In genomic region chr12:79451365-79451764, GRCh38 we compare ENCODE assay signal across 15 cellular contexts.
DNase-seq lines count a peak whose midpoint lies in the region; ATAC-seq and TF ChIP-seq lines count a peak whose summit lies in the region.
"Had no signal": no experiment of that assay in that cellular context is flagged by ENCODE, and none has a peak within 500 bp of the region (broad histone marks: within the 10 kb centered on the region; RNA-seq: fewer than 3 reads in every experiment).

No MANE protein-coding gene starts in this region.

- intact Hi-C loops in A673 (cut with micrococcal nuclease; ENCODE audit: unreplicated experiment), result no loop called here
- intact Hi-C loops in PC-3 (cut with micrococcal nuclease), result loop anchor here (1.0 kb wide), 1 partner anchor 31 kb away; no protein-coding TSS in a partner anchor
- intact Hi-C loops in body of pancreas (cut with DNase I), result no loop called here

- H3K27ac ChIP-seq in A673 (ENCODE audit: low read depth, low read length, poor library complexity, severe bottlenecking) (peak overlapping the region; percentile 28), PC-3 (ENCODE audit: low read length) (peak overlapping the region; percentile 86), parathyroid adenoma (peak overlapping the region; percentile 86), body of pancreas (no peak overlapping the region)

- no peaks in the 10 kb centered on the region for H3K9me2 ChIP-seq in PC-3 (replicated peaks; ENCODE audit: low read length)

- CTCF ChIA-PET in A673 (lab: Charles Lee) (no interaction called here), PC-3 (lab: Charles Lee) (interaction anchor here (0.6 kb wide), 1 partner anchor 32 kb away, joined by 3 read pairs; no protein-coding TSS in a partner anchor)

- ATAC-seq in PC-3, result peak; percentile 16; the same call in 1 of the 2 replicates
- no peak for ATAC-seq in left lobe of liver
- ATAC-seq in body of pancreas, result no peak
- no peak for ATAC-seq in GM18861 (IDR thresholded peaks at IDR 0.05; ENCODE audit: unreplicated experiment)
- ATAC-seq: activated CD8-positive, alpha-beta memory T cell treated with anti-CD3 and anti-CD28 coated beads, Interleukin-2, amount 10 ng/mL, durations not matched to agents 7 days and 5 days had no signal

- TF ChIP-seq CTCF in A673 (conservative IDR thresholded peaks at IDR 0.05; ENCODE audit: low read depth, low read length) (no peak), PC-3 (conservative IDR thresholded peaks at IDR 0.05; ENCODE audit: low read depth, low read length) (no peak), parathyroid adenoma (IDR thresholded peaks at IDR 0.05) (no peak), body of pancreas (IDR thresholded peaks at IDR 0.05) (no peak)

- BruUV-seq in A673 (replicated peaks; lab: Mats Ljungman, UMichigan), result TSS peak; percentile 22
- no TSS peak for BruUV-seq in PC-3 (replicated peaks; lab: Mats Ljungman, UMichigan)

- H3K27me3 ChIP-seq in A673 (replicated peaks; ENCODE audit: insufficient read depth, low read depth, low read length, poor library complexity), result no peaks in the 10 kb centered on the region
- no peaks in the 10 kb centered on the region for H3K27me3 ChIP-seq in PC-3 (ENCODE audit: low read length)
- H3K27me3 ChIP-seq in parathyroid adenoma (ENCODE audit: control insufficient read depth, insufficient read depth, low read length), result no peaks in the 10 kb centered on the region
- H3K27me3 ChIP-seq in body of pancreas, result no peaks in the 10 kb centered on the region
- H3K27me3 ChIP-seq: tibial nerve had no signal

- H3K79me2 ChIP-seq in PC-3 (ENCODE audit: low read length) (no peaks in the 10 kb centered on the region), parathyroid adenoma (no peaks in the 10 kb centered on the region)

- POLR2A ChIA-PET in A673 (lab: Charles Lee; ENCODE audit: low non-redundant PET), result no interaction called here
- POLR2A ChIA-PET in PC-3 (lab: Charles Lee; ENCODE audit: unreplicated experiment), result no interaction called here

- H2AFZ ChIP-seq in PC-3 (ENCODE audit: low read length) (peak overlapping the region; percentile 48; the same call in 1 of the 2 replicates), parathyroid adenoma (peak overlapping the region; percentile 21)

- H3K4me2 ChIP-seq in PC-3 (ENCODE audit: low read length), result peak overlapping the region; percentile 63
- peak overlapping the region; percentile 3 for H3K4me2 ChIP-seq in parathyroid adenoma (ENCODE audit: low read length)

- DNase-seq in A673 (ENCODE audit: low spot score), result peak; percentile 16
- peak; percentile 21 for DNase-seq in PC-3
- DNase-seq in cerebellar cortex (ENCODE audit: low spot score), result peak; percentile 41
- no peak for DNase-seq in LoVo (ENCODE audit: low spot score)
- DNase-seq in left lobe of liver (ENCODE audit: low spot score), result no peak
- no peak for DNase-seq in body of pancreas
- DNase-seq: activated CD4-positive, CD25-positive, alpha-beta regulatory T cell; activated CD8-positive, alpha-beta memory T cell treated with anti-CD3 and anti-CD28 coated beads, Interleukin-2, amount 10 ng/mL, durations not matched to agents 7 days and 5 days; activated gamma-delta T cell treated with Interleukin-2 at 50 U/mL for 16 hours; CD4-positive, alpha-beta T cell; NCI-H1048; NCI-H82 had no signal

- no peaks in the 10 kb centered on the region for H4K20me1 ChIP-seq in PC-3 (ENCODE audit: low read length)

- no peak for TF ChIP-seq POLR2A in body of pancreas (IDR thresholded peaks at IDR 0.05)

- H3F3A ChIP-seq in PC-3 (ENCODE audit: low read length, unreplicated experiment), result no peaks in the 10 kb centered on the region

- peaks cover 22% of the 10 kb centered on the region for H3K36me3 ChIP-seq in A673 (ENCODE audit: insufficient read depth, low read length, poor library complexity, severe bottlenecking)
- no peaks in the 10 kb centered on the region for H3K36me3 ChIP-seq in PC-3 (ENCODE audit: low read depth, low read length)
- no peaks in the 10 kb centered on the region for H3K36me3 ChIP-seq in parathyroid adenoma (ENCODE audit: control insufficient read depth, insufficient read depth, low read length)
- no peaks in the 10 kb centered on the region for H3K36me3 ChIP-seq in body of pancreas (replicated peaks in 1 of 2; ENCODE audit: insufficient read depth in 1 of 2, low read depth in 2 of 2)
- H3K36me3 ChIP-seq: tibial nerve had no signal

- H3K9ac ChIP-seq in PC-3 (ENCODE audit: low read length), result peak overlapping the region; percentile 32; the same call in 1 of the 2 replicates
- no peak overlapping the region for H3K9ac ChIP-seq in parathyroid adenoma

- H3K4me3 ChIP-seq in A673 (ENCODE audit: low read depth, low read length, poor library complexity, severe bottlenecking) (no peak overlapping the region), PC-3 (ENCODE audit: low read length) (no peak overlapping the region), parathyroid adenoma (ENCODE audit: low read depth, low read length) (no peak overlapping the region), body of pancreas (no peak overlapping the region)
- H3K4me3 ChIP-seq: tibial nerve had no signal

- H3K9me3 ChIP-seq in A673 (ENCODE audit: low read depth, low read length, poor library complexity, severe bottlenecking) (no peaks in the 10 kb centered on the region), PC-3 (ENCODE audit: low read length) (no peaks in the 10 kb centered on the region), parathyroid adenoma (ENCODE audit: control insufficient read depth, low read length) (no peaks in the 10 kb centered on the region), body of pancreas (no peaks in the 10 kb centered on the region)
- H3K9me3 ChIP-seq: tibial nerve had no signal

- no peaks in the 10 kb centered on the region for H3K4me1 ChIP-seq in A673 (ENCODE audit: insufficient read depth, low read length, poor library complexity, severe bottlenecking)
- H3K4me1 ChIP-seq in PC-3 (ENCODE audit: insufficient read depth, low read length), result peaks cover 37% of the 10 kb centered on the region
- H3K4me1 ChIP-seq in parathyroid adenoma, result peaks cover 64% of the 10 kb centered on the region
- H3K4me1 ChIP-seq in body of pancreas, result no peaks in the 10 kb centered on the region

Comparison
In these comparisons a context has a peak if more than half of its experiments do, and no peak if none do; other contexts are left out.
1. DNase-seq: peak in A673 (single experiment), PC-3 (single experiment) and cerebellar cortex (single experiment); none in LoVo (single experiment), left lobe of liver (single experiment) and body of pancreas (0 of 4).
2. H3K27ac ChIP-seq: peak in A673 (single experiment), PC-3 (single experiment) and parathyroid adenoma (single experiment); none in body of pancreas (0 of 4).